ENCODE assay signal across 28 cellular contexts in genomic region chr12:120936197-120936596, GRCh38. TPM values are rescaled to one million over a fixed set of nuclear protein-coding genes. Genes with fewer than 3 reads are reported as not detected.
DNase-seq lines count a peak whose midpoint lies in the region; ATAC-seq, FAIRE-seq and TF ChIP-seq lines count a peak whose summit lies in the region.
"Had no signal": no experiment of that assay in that cellular context is flagged by ENCODE, and none has a peak within 500 bp of the region (broad histone marks: within the 10 kb centered on the region; RNA-seq: fewer than 3 reads in every experiment).

No MANE protein-coding gene starts in this region.

- H3K27me3 ChIP-seq in heart left ventricle: peaks cover 0 to 4% (median 0%) of the 10 kb centered on the region in 9 donors
- no peaks in the 10 kb centered on the region for H3K27me3 ChIP-seq in MG63
- H3K27me3 ChIP-seq in PC-3 (ENCODE audit: low read length): no peaks in the 10 kb centered on the region

- WGBS in heart left ventricle, 4 donors: 38 to 56% (median 45%) methylated on average over 2 of the region's 2 CpGs

- TF ChIP-seq POLR2A in GM12891 (IDR thresholded peaks at IDR 0.05; ENCODE audit: low read depth, low read length) (no peak), heart left ventricle (IDR thresholded peaks at IDR 0.05) (no peak)

- H3K9me3 ChIP-seq in heart left ventricle (no peaks in the 10 kb centered on the region), MG63 (no peaks in the 10 kb centered on the region), PC-3 (ENCODE audit: low read length) (no peaks in the 10 kb centered on the region)
- H3K9me3 ChIP-seq: Caco-2 had no signal

- POLR2A ChIA-PET in PC-3 (lab: Charles Lee; ENCODE audit: unreplicated experiment): no interaction called here

- H3K27ac ChIP-seq in heart left ventricle (peak overlapping the region in 2 of 12 donors; percentile 29 to 88), PC-3 (ENCODE audit: low read length) (no peak overlapping the region)
- H3K27ac ChIP-seq: WERI-Rb-1 had no signal

- TF ChIP-seq CTCF in heart left ventricle (IDR thresholded peaks at IDR 0.05) (no peak), PC-3 (conservative IDR thresholded peaks at IDR 0.05; ENCODE audit: low read depth, low read length) (no peak)

- H3K79me2 ChIP-seq in PC-3 (ENCODE audit: low read length): no peaks in the 10 kb centered on the region

- H4K20me1 ChIP-seq in PC-3 (ENCODE audit: low read length): no peaks in the 10 kb centered on the region

- no peaks in the 10 kb centered on the region for H3K36me3 ChIP-seq in heart left ventricle
- no peaks in the 10 kb centered on the region for H3K36me3 ChIP-seq in MG63
- H3K36me3 ChIP-seq in PC-3 (ENCODE audit: low read depth, low read length): no peaks in the 10 kb centered on the region
- H3K36me3 ChIP-seq: WERI-Rb-1 had no signal

- H3K4me3 ChIP-seq in heart left ventricle: no peak overlapping the region
- H3K4me3 ChIP-seq in MG63: no peak overlapping the region
- no peak overlapping the region for H3K4me3 ChIP-seq in PC-3 (ENCODE audit: low read length)

- CTCF ChIA-PET in PC-3 (lab: Charles Lee): no interaction called here

- peak; percentile 39 to 75 (median 60) for ATAC-seq in heart left ventricle
- no peak for ATAC-seq in PC-3
- ATAC-seq: stimulated activated naive CD8-positive, alpha-beta T cell treated with anti-CD3 and anti-CD28 coated beads, Interleukin-15, amount 100 ng/mL, for 72 hours had no signal

- H3K4me1 ChIP-seq in heart left ventricle (peaks cover 0 to 26% (median 0%) of the 10 kb centered on the region in 12 donors), PC-3 (ENCODE audit: insufficient read depth, low read length) (no peaks in the 10 kb centered on the region)

- no peak overlapping the region for H2AFZ ChIP-seq in PC-3 (ENCODE audit: low read length)

- FAIRE-seq in GM12891 (lab: Jason Lieb, UNC): no peak
- FAIRE-seq: small intestine had no signal

- no peak overlapping the region for H3K4me2 ChIP-seq in PC-3 (ENCODE audit: low read length)

- no peaks in the 10 kb centered on the region for H3K9me2 ChIP-seq in PC-3 (replicated peaks; ENCODE audit: low read length)

- H3K9ac ChIP-seq in PC-3 (ENCODE audit: low read length): no peak overlapping the region

- BruUV-seq in PC-3 (replicated peaks; lab: Mats Ljungman, UMichigan): no TSS peak

- H3F3A ChIP-seq in PC-3 (ENCODE audit: low read length, unreplicated experiment): no peaks in the 10 kb centered on the region

- DNase-seq in GM12891 (ENCODE audit: insufficient read length, low spot score) (no peak), NOMO-1 treated with DMSO at 0.1 percent for 48 hours (lab: John Stamatoyannopoulos, UW; ENCODE audit: unreplicated experiment) (peak; percentile 64), heart left ventricle (peak; percentile 24 to 62 (median 30)), pons (ENCODE audit: low spot score) (peak; percentile 35), A172 (ENCODE audit: low spot score) (no peak), MG63 (no peak), NCI-H345 treated with DMSO at 0.1 percent for 48 hours (lab: John Stamatoyannopoulos, UW; ENCODE audit: unreplicated experiment) (no peak), PC-3 (no peak)
- DNase-seq: activated CD4-positive, alpha-beta T cell treated with anti-CD3 and anti-CD28 coated beads, Interleukin-2, amount 50 U/mL, for 4 hours; activated naive CD4-positive, alpha-beta T cell treated with Interleukin-2 at 50 U/mL for 16 hours; Caco-2; cerebellar nuclear complex; DND-41; effector CD4-positive, alpha-beta T cell; foreskin melanocyte; H7; Karpas-422; kidney glomerular epithelial cell; NCI-H1436; NCI-H524; small intestine; stimulated activated CD4-positive, alpha-beta T cell treated with anti-CD3 and anti-CD28 coated beads, Interleukin-2, amount 100 ng/mL, for 48 hours; stimulated activated naive CD8-positive, alpha-beta T cell treated with anti-CD3 and anti-CD28 coated beads, Interleukin-15, amount 100 ng/mL, for 72 hours; T-helper 1 cell; trophoblast cell; WERI-Rb-1 had no signal

- intact Hi-C loops in heart left ventricle (cut with DNase I) (no loop called here), PC-3 (cut with micrococcal nuclease) (no loop called here)

TF ChIP-seq in GM12891, 5 proteins besides CTCF, POLR2A, EP300 and RAD21:
- TF ChIP-seq TAF1 (IDR thresholded peaks at IDR 0.05; ENCODE audit: low read depth, low read length): no peak
- peak; percentile 79 for TF ChIP-seq SPI1 (IDR thresholded peaks at IDR 0.05; ENCODE audit: low read depth, low read length)
- no peak for TF ChIP-seq POU2F2 (IDR thresholded peaks at IDR 0.05; ENCODE audit: low read depth, low read length)
- no peak for TF ChIP-seq POLR2AphosphoS5 (IDR thresholded peaks at IDR 0.05; ENCODE audit: low read depth, low read length)
- TF ChIP-seq PAX5 (IDR thresholded peaks at IDR 0.05; ENCODE audit: insufficient read depth, low read length, severe bottlenecking): no peak

RNA-seq across cellular contexts. Expression of gene SPPL3, which starts 32.0 kb away (rescaled TPM):
- polyA plus RNA-seq in GM12891 (2012; ENCODE audit: low read depth, missing spikeins): 11.1 TPM
- total RNA-seq in heart left ventricle (10 to 100 TPM; 16.1 to 48.2 (median 27.0) TPM), PC-3 (2014; rRNA removed) (18.8 and 20.3 TPM in 2 replicates)
- polyA plus RNA-seq in heart left ventricle: 10 to 100 TPM in 1 of 2 donors, 1 to 10 TPM in 1; 8.2 to 16.6 TPM
- 4.3 and 4.5 TPM in 2 replicates for total RNA-seq in A172 (2014; rRNA removed; shearing (Covaris generic))
- 6.2 and 13.1 TPM in 2 replicates for total RNA-seq in MG63 (2014; rRNA removed; shearing (Covaris generic); ENCODE audit: low replicate concordance)

RNA-seq across cellular contexts. Expression of gene HNF1A, which starts 42.1 kb away (rescaled TPM):
- not detected for polyA plus RNA-seq in GM12891 (2012; ENCODE audit: low read depth, missing spikeins)
- total RNA-seq in heart left ventricle: not detected
- polyA plus RNA-seq in heart left ventricle: under 1 TPM in 1 of 2 donors, not detected in 1; 0.03 TPM
- not detected in 2 replicates for total RNA-seq in A172 (2014; rRNA removed; shearing (Covaris generic))
- total RNA-seq in MG63 (2014; rRNA removed; shearing (Covaris generic); ENCODE audit: low replicate concordance): not detected in 2 replicates
- total RNA-seq in PC-3 (2014; rRNA removed): not detected in 2 replicates
- total RNA-seq: H7, HT1080, neural crest cell had no signal

Comparison
In these comparisons a context has a peak if more than half of its experiments do, and no peak if none do; other contexts are left out.
1. DNase-seq: peak in NOMO-1 treated with DMSO at 0.1 percent for 48 hours (single experiment), heart left ventricle (5 of 5) and pons (single experiment); none in GM12891 (single experiment), A172 (single experiment), MG63 (single experiment), NCI-H345 treated with DMSO at 0.1 percent for 48 hours (single experiment) and PC-3 (single experiment).